14 cellular contexts compared by ENCODE assay signal in genomic region chr1:2104621-2105427, GRCh38. TPM values are rescaled to one million over a fixed set of nuclear protein-coding genes. Genes with fewer than 3 reads are reported as not detected.
DNase-seq lines count a peak whose midpoint lies in the region; ATAC-seq, FAIRE-seq and TF ChIP-seq lines count a peak whose summit lies in the region.
"Had no signal": no experiment of that assay in that cellular context is flagged by ENCODE, and none has a peak within 500 bp of the region (broad histone marks: within the 10 kb centered on the region; RNA-seq: fewer than 3 reads in every experiment).

No MANE protein-coding gene starts in this region.

- intact Hi-C loops in K562 (cut with micrococcal nuclease) (no loop called here), HepG2 (cut with micrococcal nuclease; ENCODE audit: unreplicated experiment) (no loop called here), aorta (cut with DNase I) (no loop called here), uterus (cut with DNase I; ENCODE audit: low total_unique reads) (no loop called here), A673 (cut with micrococcal nuclease; ENCODE audit: unreplicated experiment) (no loop called here)

- no peak overlapping the region for H2AFZ ChIP-seq in SK-N-SH (ENCODE audit: low read depth)
- no peak overlapping the region for H2AFZ ChIP-seq in K562 (ENCODE audit: low read depth, low read length)
- no peak overlapping the region for H2AFZ ChIP-seq in HepG2 (ENCODE audit: low read length)
- H2AFZ ChIP-seq: parathyroid adenoma had no signal

- H3K27me3 ChIP-seq in SK-N-SH (ENCODE audit: insufficient read depth), result no peaks in the 10 kb centered on the region
- H3K27me3 ChIP-seq in K562 (ENCODE audit: control insufficient read depth in 2 of 2, insufficient read depth in 2 of 2, low read length in 2 of 2), result peaks cover 70 to 97% of the 10 kb centered on the region in 2 experiments
- no peaks in the 10 kb centered on the region for H3K27me3 ChIP-seq in HepG2 (ENCODE audit: control insufficient read depth in 1 of 2, insufficient read depth in 2 of 2, low read length in 2 of 2)
- no peaks in the 10 kb centered on the region for H3K27me3 ChIP-seq in aorta (ENCODE audit: control insufficient read depth in 1 of 2, insufficient read depth in 2 of 2, low read length in 1 of 2)
- no peaks in the 10 kb centered on the region for H3K27me3 ChIP-seq in uterus
- no peaks in the 10 kb centered on the region for H3K27me3 ChIP-seq in A673 (replicated peaks; ENCODE audit: insufficient read depth, low read depth, low read length, poor library complexity)

- no peaks in the 10 kb centered on the region for H3K9me3 ChIP-seq in SK-N-SH
- H3K9me3 ChIP-seq in K562 (replicated peaks; ENCODE audit: control insufficient read depth, insufficient read depth, low read depth, low read length), result no peaks in the 10 kb centered on the region
- H3K9me3 ChIP-seq in HepG2 (ENCODE audit: low read length), result no peaks in the 10 kb centered on the region
- no peaks in the 10 kb centered on the region for H3K9me3 ChIP-seq in aorta (ENCODE audit: control insufficient read depth, low read length)
- H3K9me3 ChIP-seq in uterus, result no peaks in the 10 kb centered on the region
- no peaks in the 10 kb centered on the region for H3K9me3 ChIP-seq in A673 (ENCODE audit: low read depth, low read length, poor library complexity, severe bottlenecking)

- FAIRE-seq in K562 (lab: Jason Lieb, UNC) (peak; percentile 54), HepG2 (lab: Jason Lieb, UNC) (peak; percentile 89)
- FAIRE-seq: A204.1 had no signal

- H3K4me2 ChIP-seq in SK-N-SH (no peak overlapping the region), K562 (ENCODE audit: insufficient read depth, low read length) (no peak overlapping the region), HepG2 (ENCODE audit: low read depth, low read length) (peak overlapping the region; percentile 67)

- no peaks in the 10 kb centered on the region for H4K20me1 ChIP-seq in SK-N-SH (ENCODE audit: insufficient read depth)
- peaks cover 15% of the 10 kb centered on the region for H4K20me1 ChIP-seq in K562 (replicated peaks; ENCODE audit: control insufficient read depth, insufficient read depth, low read length)
- no peaks in the 10 kb centered on the region for H4K20me1 ChIP-seq in HepG2 (ENCODE audit: insufficient read depth, low read length)

- H3K9ac ChIP-seq in SK-N-SH (no peak overlapping the region), K562 (ENCODE audit: insufficient read depth in 1 of 2, low read depth in 2 of 2, low read length in 2 of 2) (no peak overlapping the region; a peak in 1 of 4 replicates), HepG2 (ENCODE audit: insufficient read depth, low read depth, low read length) (peak overlapping the region; percentile 19; the same call in 1 of the 2 replicates)
- H3K9ac ChIP-seq: parathyroid adenoma had no signal

- no peak for TF ChIP-seq CTCF in SK-N-SH (IDR thresholded peaks at IDR 0.05)
- TF ChIP-seq CTCF in K562 (IDR thresholded peaks at IDR 0.05 in 2 of 3, conservative IDR thresholded peaks at IDR 0.05 in 1 of 3; ENCODE audit: insufficient read depth in 2 of 3, low read depth in 1 of 3, low read length in 3 of 3), result peak; percentile 11 to 47 (median 28); a peak in 2 of 6 replicates
- peak; percentile 65 for TF ChIP-seq CTCF in HepG2 (CRISPR knock-in tag; IDR thresholded peaks at IDR 0.05)
- TF ChIP-seq CTCF in uterus (IDR thresholded peaks at IDR 0.05), result no peak
- TF ChIP-seq CTCF in A673 (conservative IDR thresholded peaks at IDR 0.05; ENCODE audit: low read depth, low read length), result no peak

- H3K9me1 ChIP-seq in K562 (ENCODE audit: control insufficient read depth, insufficient read depth, low read length), result no peaks in the 10 kb centered on the region

- H3K79me2 ChIP-seq in SK-N-SH (ENCODE audit: insufficient read depth), result no peaks in the 10 kb centered on the region
- no peaks in the 10 kb centered on the region for H3K79me2 ChIP-seq in K562 (ENCODE audit: control insufficient read depth, insufficient read depth, low read length)
- no peaks in the 10 kb centered on the region for H3K79me2 ChIP-seq in HepG2 (ENCODE audit: insufficient read depth, low read length)

- peak; percentile 67 for DNase-seq in SK-N-SH
- peak in 3 of 4 experiments; percentile 34 to 57 (median 56) for DNase-seq in K562 (ENCODE audit: extremely low read depth in 1 of 4, low spot score in 3 of 4)
- peak; percentile 92 for DNase-seq in HepG2 (ENCODE audit: low spot score)
- DNase-seq in aorta, result peak; percentile 29 to 40
- no peak for DNase-seq in uterus
- DNase-seq in kidney glomerular epithelial cell (lab: John Stamatoyannopoulos, UW), result no peak
- DNase-seq in A673 (ENCODE audit: low spot score), result no peak
- DNase-seq: activated CD4-positive, alpha-beta T cell treated with anti-CD3 and anti-CD28 coated beads, Interleukin-2, amount 10 ng/mL, durations not matched to agents 24 days and 14 days; NCI-H1105; NCI-H774; stimulated activated CD4-positive, alpha-beta T cell treated with anti-CD3 and anti-CD28 coated beads, Interleukin-4, amount 100 ng/mL, for 1 hour had no signal

- POLR2A ChIA-PET in SK-N-SH (lab: Yijun Ruan, JAX) (no interaction called here), K562 (lab: Yijun Ruan, JAX) (interaction anchor here (0.7 to 1.4 kb wide), 2 partner anchors 11 to 14 kb away, joined by 3 read pairs; no protein-coding TSS in a partner anchor), HepG2 (lab: Yijun Ruan, JAX) (interaction anchor here (0.9 to 2.6 kb wide), 6 partner anchors 11 to 308 kb away, joined by 3 to 12 read pairs (median 4); partner anchors contain the start of gene PEX10), A673 (lab: Charles Lee; ENCODE audit: low non-redundant PET) (no interaction called here)

- CTCF ChIA-PET in SK-N-SH (lab: Yijun Ruan, JAX) (interaction anchor here (0.9 to 1.6 kb wide), 3 partner anchors 10 to 70 kb away, joined by 3 to 8 read pairs (median 4); no protein-coding TSS in a partner anchor), K562 (lab: Yijun Ruan, JAX; ENCODE audit: low intra/inter-chr PET ratio) (no interaction called here), HepG2 (lab: Yijun Ruan, JAX; ENCODE audit: low intra/inter-chr PET ratio, low total read pairs) (interaction anchor here (1.6 kb wide), 1 partner anchor 35 kb away, joined by 6 read pairs; no protein-coding TSS in a partner anchor), A673 (lab: Charles Lee) (no interaction called here)

- TF ChIP-seq EP300 in SK-N-SH (IDR thresholded peaks at IDR 0.05; ENCODE audit: borderline replicate concordance in 1 of 2, low read depth in 1 of 2, low read length in 1 of 2) (no peak), K562 (IDR thresholded peaks at IDR 0.05; ENCODE audit: low read length) (no peak), HepG2 (IDR thresholded peaks at IDR 0.05; ENCODE audit: low read depth in 2 of 2, low read length in 2 of 2) (0 out of 4 replicates have a peak, but pooled peaks of 1 of the 2 experiments have one; percentile 1), HepG2 (CRISPR knock-in tag; IDR thresholded peaks at IDR 0.05; ENCODE audit: borderline replicate concordance) (peak; percentile 65; the same call in 1 of the 2 replicates)

- in situ Hi-C loops in K562 (cut with MboI), result loop anchor here (5.0 kb wide), 1 partner anchor 692 kb away; no protein-coding TSS in a partner anchor
- in situ Hi-C loops in HepG2 (cut with HindIII; ENCODE audit: extremely low pct_ligation_motif_present, low pct_unique_long_range_greater_than_20kb), result loop anchor here (5.0 kb wide), 1 partner anchor 32 kb away; no protein-coding TSS in a partner anchor

- H3K4me3 ChIP-seq in SK-N-SH (ENCODE audit: low read depth in 2 of 2, low read length in 1 of 2) (no peak overlapping the region), K562 (no peak overlapping the region), HepG2 (replicated peaks in 1 of 3; ENCODE audit: insufficient read depth in 1 of 3, low read depth in 2 of 3, low read length in 3 of 3) (peak overlapping the region in 2 of 3 experiments; percentile 35 to 39; a peak in 4 of 6 replicates), aorta (ENCODE audit: low read length in 2 of 2) (no peak overlapping the region), uterus (no peak overlapping the region), A673 (ENCODE audit: low read depth, low read length, poor library complexity, severe bottlenecking) (no peak overlapping the region)

- TF ChIP-seq RAD21 in SK-N-SH (IDR thresholded peaks at IDR 0.05; ENCODE audit: low read length) (no peak), K562 (CRISPR knock-in tag; conservative IDR thresholded peaks at IDR 0.05 in 1 of 2, IDR thresholded peaks at IDR 0.05 in 1 of 2) (no peak), HepG2 (CRISPR knock-in tag; IDR thresholded peaks at IDR 0.05) (peak; percentile 49; the same call in 1 of the 2 replicates)

- peaks cover 0 to 8% of the 10 kb centered on the region in 2 experiments for H3K36me3 ChIP-seq in SK-N-SH (replicated peaks in 1 of 2; ENCODE audit: control insufficient read depth in 1 of 2, insufficient read depth in 2 of 2, low read length in 1 of 2)
- H3K36me3 ChIP-seq in K562 (ENCODE audit: control insufficient read depth, insufficient read depth, low read length), result no peaks in the 10 kb centered on the region
- peaks cover 8 to 15% of the 10 kb centered on the region in 2 experiments; a peak in 3 of 5 replicates for H3K36me3 ChIP-seq in HepG2 (replicated peaks in 1 of 2; ENCODE audit: control insufficient read depth in 1 of 2, insufficient read depth in 2 of 2, low read length in 2 of 2)
- no peaks in the 10 kb centered on the region for H3K36me3 ChIP-seq in aorta (ENCODE audit: control insufficient read depth in 1 of 2, insufficient read depth in 2 of 2, low read length in 1 of 2)
- no peaks in the 10 kb centered on the region for H3K36me3 ChIP-seq in uterus
- H3K36me3 ChIP-seq in A673 (ENCODE audit: insufficient read depth, low read length, poor library complexity, severe bottlenecking), result no peaks in the 10 kb centered on the region

- H3K9me2 ChIP-seq in SK-N-SH, result no peaks in the 10 kb centered on the region

- H3K27ac ChIP-seq in SK-N-SH (ENCODE audit: low read depth in 2 of 2, low read length in 1 of 2) (no peak overlapping the region), K562 (ENCODE audit: extremely low read depth, low read depth, low read length) (no peak overlapping the region), HepG2 (ENCODE audit: extremely low read length, insufficient read depth, low read length) (peak overlapping the region; percentile 78), aorta (ENCODE audit: low read depth in 1 of 2, low read length in 2 of 2) (no peak overlapping the region), uterus (no peak overlapping the region), A673 (ENCODE audit: low read depth, low read length, poor library complexity, severe bottlenecking) (no peak overlapping the region)
- H3K27ac ChIP-seq: parathyroid adenoma had no signal

- no TSS peak for BruUV-seq in K562 (replicated peaks; lab: Mats Ljungman, UMichigan)
- no TSS peak for BruUV-seq in HepG2 (replicated peaks; lab: Mats Ljungman, UMichigan)
- no TSS peak for BruUV-seq in A673 (replicated peaks; lab: Mats Ljungman, UMichigan)

- 92% methylated on average over 23 of the region's 32 CpGs for WGBS in SK-N-SH (ENCODE audit: low lambda C conversion rate)
- 4% methylated on average over 31 of the region's 32 CpGs for WGBS in K562 (ENCODE audit: insufficient coverage, low coverage, missing lambda C conversion rate)
- 3% methylated on average over 21 of the region's 32 CpGs for WGBS in HepG2 (ENCODE audit: low lambda C conversion rate)
- WGBS in aorta, 2 donors, result 58 to 70% methylated on average over 27 to 32 of the region's 32 CpGs

- no peaks in the 10 kb centered on the region for H3F3A ChIP-seq in SK-N-SH (replicated peaks; ENCODE audit: insufficient read depth)

- peaks cover 0 to 2% of the 10 kb centered on the region in 2 experiments; a peak in 1 of 4 replicates for H3K4me1 ChIP-seq in SK-N-SH (ENCODE audit: control insufficient read depth in 1 of 2, insufficient read depth in 2 of 2, low read depth in 1 of 2, low read length in 1 of 2)
- H3K4me1 ChIP-seq in K562 (replicated peaks in 1 of 2; ENCODE audit: control insufficient read depth in 2 of 2, insufficient read depth in 2 of 2, low read length in 2 of 2), result peaks cover 0 to 46% of the 10 kb centered on the region in 2 experiments; a peak in 3 of 5 replicates
- H3K4me1 ChIP-seq in HepG2 (ENCODE audit: insufficient read depth, low read length), result peaks cover 39% of the 10 kb centered on the region
- H3K4me1 ChIP-seq in aorta (ENCODE audit: control insufficient read depth in 1 of 2, insufficient read depth in 2 of 2, low read length in 2 of 2), result no peaks in the 10 kb centered on the region
- no peaks in the 10 kb centered on the region for H3K4me1 ChIP-seq in uterus
- H3K4me1 ChIP-seq in A673 (ENCODE audit: insufficient read depth, low read length, poor library complexity, severe bottlenecking), result no peaks in the 10 kb centered on the region
- H3K4me1 ChIP-seq: parathyroid adenoma had no signal

- no peak for ATAC-seq in SK-N-SH treated with all-trans-retinoic acid at 6 μM for 48 hours
- peak; percentile 36 for ATAC-seq in K562
- peak; percentile 85 for ATAC-seq in HepG2
- no peak for ATAC-seq in aorta (ENCODE audit: low FRiP score)

- no peak for TF ChIP-seq POLR2A in K562 (conservative IDR thresholded peaks at IDR 0.05)
- TF ChIP-seq POLR2A in HepG2 (IDR thresholded peaks at IDR 0.05; ENCODE audit: insufficient read depth in 1 of 2, low read depth in 2 of 2, low read length in 2 of 2), result no peak; a peak in 1 of 4 replicates
- TF ChIP-seq POLR2A in uterus (IDR thresholded peaks at IDR 0.05), result no peak

RNA-seq across cellular contexts. Expression of gene PRKCZ, which starts 54.6 kb away (rescaled TPM):
- polyA plus RNA-seq in SK-N-SH (2012; rRNA removed), result 20.1 and 24.2 TPM in 2 replicates
- polyA plus RNA-seq in SK-N-SH (2012; cell fraction: cytosol; rRNA removed), result 14.0 and 18.0 TPM in 2 replicates
- 35.2 and 59.1 TPM in 2 replicates for polyA plus RNA-seq in SK-N-SH (2012; cell fraction: nucleus; rRNA removed)
- total RNA-seq in K562 (2011; cell fraction: chromatin; rRNA removed; ENCODE audit: low replicate concordance), result 5.9 and 8.3 TPM in 2 replicates
- total RNA-seq in K562 (2011; cell fraction: nucleolus; rRNA removed), result 4.3 and 5.5 TPM in 2 replicates
- total RNA-seq in K562 (2011; cell fraction: nucleoplasm; rRNA removed), result 4.7 and 5.4 TPM in 2 replicates
- 1.6 and 2.3 TPM in 2 replicates for total RNA-seq in K562 (2014; rRNA removed)
- 0.45 and 0.84 TPM in 2 replicates for total RNA-seq in K562 (2014; rRNA removed; fragmentation: Illumina TruSeq; extraction: Trizol)
- total RNA-seq in K562 (2015; rRNA removed; fragmentation: Illumina TruSeq; extraction: Trizol), result 0.69 and 0.83 TPM in 2 replicates
- total RNA-seq in K562 (2021), result 3.1 and 3.5 TPM in 2 replicates
- 1.7 and 1.9 TPM in 2 replicates for polyA plus RNA-seq in K562 (2011; rRNA removed)
- 0.87 and 2.2 TPM in 2 replicates for polyA plus RNA-seq in K562 (2011; cell fraction: cytosol; rRNA removed)
- polyA plus RNA-seq in K562 (2011; cell fraction: nucleus; rRNA removed), result 5.3 and 9.5 TPM in 2 replicates
- 1.2 and 4.5 TPM in 2 replicates for polyA plus RNA-seq in K562 (2012)
- polyA plus RNA-seq in K562 (2014; fragmentation: Illumina TruSeq; extraction: Trizol), result 1.3 TPM in 2 replicates
- under 1 TPM; 0.07 to 0.25 TPM for polyA plus RNA-seq in K562 (2014; fragmentation: Nextera tagmentation; extraction: Ambion mirVana)
- polyA plus RNA-seq in K562 (2014; rRNA removed), result 2.3 and 2.9 TPM in 2 replicates
- 0.60 and 1.4 TPM in 2 replicates for polyA minus RNA-seq in K562 (2011; rRNA and poly(A)+ RNA removed)
- polyA minus RNA-seq in K562 (2011; cell fraction: cytosol; rRNA and poly(A)+ RNA removed), result 1.5 and 1.8 TPM in 2 replicates
- 0.81 and 1.7 TPM in 2 replicates for polyA minus RNA-seq in K562 (2011; cell fraction: nucleus; rRNA and poly(A)+ RNA removed)
- 21.9 and 34.7 TPM in 2 replicates for total RNA-seq in HepG2 (2016; rRNA removed; fragmentation: Illumina TruSeq; extraction: Trizol)
- total RNA-seq in HepG2 (2016; cell fraction: cytosol; rRNA removed; fragmentation: Illumina TruSeq; extraction: Trizol; ENCODE audit: low read depth), result 25.5 and 28.3 TPM in 2 replicates
- total RNA-seq in HepG2 (2016; cell fraction: insoluble cytoplasmic fraction; rRNA removed; fragmentation: Illumina TruSeq; extraction: Trizol), result 20.0 and 36.5 TPM in 2 replicates
- 37.0 and 42.3 TPM in 2 replicates for total RNA-seq in HepG2 (2016; cell fraction: membrane; rRNA removed; fragmentation: Illumina TruSeq; extraction: Trizol)
- 30.0 and 34.9 TPM in 2 replicates for total RNA-seq in HepG2 (2016; cell fraction: nucleus; rRNA removed; fragmentation: Illumina TruSeq; extraction: Trizol)
- polyA plus RNA-seq in HepG2 (2011; rRNA removed), result 85.2 and 85.8 TPM in 2 replicates
- 52.8 and 75.3 TPM in 2 replicates for polyA plus RNA-seq in HepG2 (2011; cell fraction: cytosol; rRNA removed)
- 132 and 197 TPM in 2 replicates for polyA plus RNA-seq in HepG2 (2011; cell fraction: nucleus; rRNA removed)
- 47.5 and 47.9 TPM in 2 replicates for polyA plus RNA-seq in HepG2 (2012)
- polyA plus RNA-seq in HepG2 (2016; cell fraction: cytosol; fragmentation: Illumina TruSeq; extraction: Trizol; ENCODE audit: low read depth), result 23.5 and 27.3 TPM in 2 replicates
- 26.8 and 34.6 TPM in 2 replicates for polyA plus RNA-seq in HepG2 (2016; cell fraction: insoluble cytoplasmic fraction; fragmentation: Illumina TruSeq; extraction: Trizol; ENCODE audit: low read depth)
- polyA plus RNA-seq in HepG2 (2016; cell fraction: membrane; fragmentation: Illumina TruSeq; extraction: Trizol; ENCODE audit: low read depth), result 39.3 and 40.3 TPM in 2 replicates
- 76.9 and 79.5 TPM in 2 replicates for polyA plus RNA-seq in HepG2 (2016; cell fraction: nucleus; fragmentation: Illumina TruSeq; extraction: Trizol; ENCODE audit: insufficient read depth, low read depth)
- polyA minus RNA-seq in HepG2 (2011; rRNA and poly(A)+ RNA removed; ENCODE audit: low replicate concordance), result 29.4 and 69.2 TPM in 2 replicates
- 14.4 and 24.4 TPM in 2 replicates for polyA minus RNA-seq in HepG2 (2011; cell fraction: cytosol; rRNA and poly(A)+ RNA removed)
- 41.4 and 57.0 TPM in 2 replicates for polyA minus RNA-seq in HepG2 (2011; cell fraction: nucleus; rRNA and poly(A)+ RNA removed)
- 1 to 10 TPM; 3.2 to 5.2 TPM for total RNA-seq in aorta
- polyA plus RNA-seq in aorta, result 10 to 100 TPM in 1 of 2 donors, 1 to 10 TPM in 1; 1.5 to 23.2 TPM
- 1 to 10 TPM in 3 of 4 donors, under 1 TPM in 1; 0.29 to 8.8 (median 3.9) TPM for total RNA-seq in uterus
- total RNA-seq in A673 (2021), result 1.9 and 3.2 TPM in 2 replicates

Comparison
In these comparisons a context has a peak if more than half of its experiments do, and no peak if none do; other contexts are left out.
1. DNase-seq: peak in SK-N-SH (single experiment), K562 (3 of 4), HepG2 (single experiment) and aorta (2 of 2); none in uterus (0 of 2), kidney glomerular epithelial cell (single experiment) and A673 (single experiment).
2. H3K4me3 ChIP-seq: peak in HepG2 (2 of 3); none in SK-N-SH (0 of 2), K562 (single experiment), aorta (0 of 2), uterus (0 of 2) and A673 (single experiment).
3. CTCF ChIP-seq: peak in K562 (3 of 3) and HepG2 (single experiment); none in SK-N-SH (single experiment), uterus (0 of 4) and A673 (single experiment).
4. ATAC-seq: peak in K562 (single experiment) and HepG2 (single experiment); none in SK-N-SH treated with all-trans-retinoic acid at 6 μM for 48 hours (single experiment) and aorta (single experiment).
5. CTCF ChIA-PET loops: an anchor here in SK-N-SH (0.9 to 1.6 kb wide) and HepG2 (1.6 kb wide); none called in K562 and A673.
6. POLR2A ChIA-PET loops: an anchor here in K562 (0.7 to 1.4 kb wide) and HepG2 (0.9 to 2.6 kb wide); none called in SK-N-SH and A673.